Comparison of ENCODE assay signal across 9 cellular contexts in the genomic region with DNA sequence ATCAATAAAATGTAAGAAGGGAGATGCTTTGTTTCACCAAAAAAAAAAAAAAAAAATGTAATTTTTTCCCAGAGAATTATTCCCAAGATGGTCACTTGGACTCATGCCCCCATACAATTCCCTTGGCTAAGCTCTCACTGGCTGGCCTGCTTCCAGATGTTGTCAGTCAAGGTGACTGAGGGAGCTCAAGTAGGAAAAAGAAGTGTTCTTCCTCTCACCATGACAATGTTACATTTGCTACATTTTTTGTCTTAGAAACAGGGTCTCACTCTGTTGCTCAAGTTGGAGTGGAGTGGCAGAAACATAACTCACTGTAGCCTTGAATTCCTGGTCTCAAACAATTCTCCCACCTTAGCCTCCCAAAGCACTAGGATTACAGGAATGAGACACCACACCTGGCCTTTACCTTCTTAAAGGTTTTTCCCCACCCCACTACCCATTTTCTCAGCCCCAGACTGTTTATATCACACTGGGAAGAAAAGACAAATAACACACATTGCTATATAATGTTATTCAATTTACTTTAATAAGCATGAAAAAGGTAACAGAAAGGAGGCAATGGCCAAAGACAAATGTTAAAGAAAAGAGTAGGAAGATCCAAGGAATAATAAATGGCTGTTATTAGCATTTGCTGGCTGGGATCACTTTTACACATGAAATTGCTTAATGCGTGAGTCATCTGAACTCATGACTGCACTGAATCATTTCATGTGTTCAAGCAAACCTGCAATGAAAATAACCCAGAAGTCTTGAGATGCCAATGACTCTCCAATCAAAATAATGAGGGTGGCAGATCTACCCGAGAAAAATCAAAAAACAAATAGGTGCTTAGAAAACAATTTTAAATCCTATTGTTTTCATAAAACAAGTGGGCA. TPM values are rescaled to one million over a fixed set of nuclear protein-coding genes. Genes with fewer than 3 reads are reported as not detected.
A peak's percentile ranks its signal among the peaks of the same experiment; 100 is the strongest.
DNase-seq lines count a peak whose midpoint lies in the region; ATAC-seq and TF ChIP-seq lines count a peak whose summit lies in the region.
"Had no signal": no experiment of that assay in that cellular context is flagged by ENCODE, and none has a peak within 500 bp of the region (broad histone marks: within the 10 kb centered on the region; RNA-seq: fewer than 3 reads in every experiment).

No MANE protein-coding gene starts in this region.

- no peaks in the 10 kb centered on the region for H3K36me3 ChIP-seq in breast epithelium
- no peaks in the 10 kb centered on the region for H3K36me3 ChIP-seq in right lobe of liver
- no peaks in the 10 kb centered on the region for H3K36me3 ChIP-seq in vagina

- intact Hi-C loops in breast epithelium (cut with DNase I; ENCODE audit: low total_unique reads) = no loop called here
- intact Hi-C loops in right lobe of liver (cut with DNase I) = no loop called here
- intact Hi-C loops in vagina (cut with DNase I) = no loop called here

- H3K4me1 ChIP-seq in breast epithelium (peaks cover 0 to 5% of the 10 kb centered on the region in 2 donors), right lobe of liver (peaks cover 0 to 34% (median 12%) of the 10 kb centered on the region in 4 donors), vagina (peaks cover 32% of the 10 kb centered on the region)

- H3K27ac ChIP-seq in breast epithelium = peak overlapping the region; percentile 90 to 93
- peak overlapping the region; percentile 2 to 70 (median 37) for H3K27ac ChIP-seq in right lobe of liver
- H3K27ac ChIP-seq in vagina = peak overlapping the region; percentile 91
- H3K27ac ChIP-seq: KMS-11 had no signal

- TF ChIP-seq POLR2A in breast epithelium (IDR thresholded peaks at IDR 0.05) (no peak), right lobe of liver (IDR thresholded peaks at IDR 0.05) (no peak), vagina (IDR thresholded peaks at IDR 0.05) (no peak)

- TF ChIP-seq CTCF in breast epithelium (IDR thresholded peaks at IDR 0.05) = no peak
- no peak for TF ChIP-seq CTCF in right lobe of liver (IDR thresholded peaks at IDR 0.05)
- no peak for TF ChIP-seq CTCF in vagina (IDR thresholded peaks at IDR 0.05)

- H3K4me3 ChIP-seq in breast epithelium (no peak overlapping the region), right lobe of liver (no peak overlapping the region), vagina (no peak overlapping the region)

- H3K4me3 Mint-ChIP-seq in activated naive CD4-positive, alpha-beta T cell treated with anti-CD3 and anti-CD28 coated beads, Interleukin-2, amount 50 U/mL, for 24 hours = no peak overlapping the region

- 21% methylated on average over 2 of the region's 2 CpGs for WGBS in right lobe of liver (ENCODE audit: insufficient coverage, low coverage, low lambda C conversion rate, missing lambda C conversion rate)

- H3K27me3 Mint-ChIP-seq in activated naive CD4-positive, alpha-beta T cell treated with anti-CD3 and anti-CD28 coated beads, Interleukin-2, amount 50 U/mL, for 24 hours = no peaks in the 10 kb centered on the region

- H3K4me1 Mint-ChIP-seq in activated naive CD4-positive, alpha-beta T cell treated with anti-CD3 and anti-CD28 coated beads, Interleukin-2, amount 50 U/mL, for 24 hours = peaks cover 28% of the 10 kb centered on the region

- H3K27me3 ChIP-seq in breast epithelium (no peaks in the 10 kb centered on the region), right lobe of liver (no peaks in the 10 kb centered on the region), vagina (no peaks in the 10 kb centered on the region)

- H3K9me3 Mint-ChIP-seq in activated naive CD4-positive, alpha-beta T cell treated with anti-CD3 and anti-CD28 coated beads, Interleukin-2, amount 50 U/mL, for 24 hours = no peaks in the 10 kb centered on the region

- no peaks in the 10 kb centered on the region for H3K9me3 ChIP-seq in breast epithelium
- no peaks in the 10 kb centered on the region for H3K9me3 ChIP-seq in right lobe of liver
- H3K9me3 ChIP-seq in vagina = no peaks in the 10 kb centered on the region

- peak overlapping the region; percentile 77 for H3K27ac Mint-ChIP-seq in activated naive CD4-positive, alpha-beta T cell treated with anti-CD3 and anti-CD28 coated beads, Interleukin-2, amount 50 U/mL, for 24 hours

- peak; percentile 35 to 80 (median 70) for ATAC-seq in right lobe of liver
- ATAC-seq in GM21576 (IDR thresholded peaks at IDR 0.05; ENCODE audit: unreplicated experiment) = no peak

- DNase-seq in activated naive CD4-positive, alpha-beta T cell treated with anti-CD3 and anti-CD28 coated beads, Interleukin-2, amount 50 U/mL, for 16 hours = no peak
- DNase-seq in breast epithelium (ENCODE audit: low spot score in 2 of 2) (no peak), right lobe of liver (no peak), vagina (ENCODE audit: extremely low spot score in 2 of 2) (no peak), OCI-M2 (lab: John Stamatoyannopoulos, UW; ENCODE audit: unreplicated experiment) (no peak)
- no peak for DNase-seq in activated CD4-positive, alpha-beta T cell treated with anti-CD3 and anti-CD28 coated beads for 1 hour

- H3K36me3 Mint-ChIP-seq in activated naive CD4-positive, alpha-beta T cell treated with anti-CD3 and anti-CD28 coated beads, Interleukin-2, amount 50 U/mL, for 24 hours = peaks cover 14% of the 10 kb centered on the region

RNA-seq across cellular contexts. Expression of a gene that starts 45.2 kb away (rescaled TPM):
- total RNA-seq in breast epithelium (10 to 100 TPM; 31.5 to 45.4 (median 32.8) TPM), right lobe of liver (10 to 100 TPM; 10.9 to 25.1 (median 14.6) TPM), vagina (25.8 TPM)

Comparison
In these comparisons a context has a peak if more than half of its experiments do, and no peak if none do; other contexts are left out.
1. H3K27ac ChIP-seq: peak in every context shown above with its lines; median percentile 92 in breast epithelium; 91 in vagina; 37 in right lobe of liver.